Comparison of ENCODE assay signal across 16 cellular contexts in genomic region chr2:16817305-16818202, GRCh38.
DNase-seq lines count a peak whose midpoint lies in the region; ATAC-seq and TF ChIP-seq lines count a peak whose summit lies in the region.
"Had no signal": no experiment of that assay in that cellular context is flagged by ENCODE, and none has a peak within 500 bp of the region (broad histone marks: within the 10 kb centered on the region; RNA-seq: fewer than 3 reads in every experiment).

No MANE protein-coding gene starts in this region.

- H3K27ac ChIP-seq in liver (ENCODE audit: low read depth in 1 of 2, low read length in 2 of 2) (peak overlapping the region; percentile 1 to 34), upper lobe of left lung (no peak overlapping the region)
- H3K27ac ChIP-seq: HL-60 had no signal

- no peak overlapping the region for H3K4me3 Mint-ChIP-seq in activated CD4-positive, alpha-beta memory T cell treated with anti-CD3 and anti-CD28 coated beads, Interleukin-2, amount 10 ng/mL, durations not matched to agents 7 days and 5 days
- H3K4me3 Mint-ChIP-seq: B cell; CD4-positive, alpha-beta memory T cell; HFFc6 had no signal

- no peaks in the 10 kb centered on the region for H3K4me1 Mint-ChIP-seq in activated CD4-positive, alpha-beta memory T cell treated with anti-CD3 and anti-CD28 coated beads, Interleukin-2, amount 10 ng/mL, durations not matched to agents 7 days and 5 days
- H3K4me1 Mint-ChIP-seq: B cell; CD4-positive, alpha-beta memory T cell had no signal

- WGBS in liver, result 69% methylated on average over 3 of the region's 3 CpGs
- 88 to 96% methylated on average over 3 of the region's 3 CpGs for whole genome bisulfite sequencing in upper lobe of left lung, 2 donors

- H3K36me3 Mint-ChIP-seq in activated CD4-positive, alpha-beta memory T cell treated with anti-CD3 and anti-CD28 coated beads, Interleukin-2, amount 10 ng/mL, durations not matched to agents 7 days and 5 days (ENCODE audit: low read depth), result no peaks in the 10 kb centered on the region
- H3K36me3 Mint-ChIP-seq: CD4-positive, alpha-beta memory T cell had no signal

- no peak for TF ChIP-seq POLR2A in upper lobe of left lung (IDR thresholded peaks at IDR 0.05)

- CTCF ChIA-PET in activated CD4-positive, alpha-beta memory T cell treated with anti-CD3 and anti-CD28 coated beads, Interleukin-2, amount 10 ng/mL, durations not matched to agents 7 days and 5 days (lab: Charles Lee), result no interaction called here

- H3K9ac ChIP-seq in endocrine pancreas (ENCODE audit: control insufficient read depth, insufficient read depth, low read length) (no peak overlapping the region), liver (ENCODE audit: low read depth in 1 of 2, low read length in 2 of 2) (no peak overlapping the region)

- H3K36me3 ChIP-seq in endocrine pancreas (ENCODE audit: control insufficient read depth, insufficient read depth, low read length) (no peaks in the 10 kb centered on the region), liver (ENCODE audit: control insufficient read depth in 4 of 4, insufficient read depth in 3 of 4, low read depth in 1 of 4, low read length in 3 of 4) (no peaks in the 10 kb centered on the region), upper lobe of left lung (no peaks in the 10 kb centered on the region)

- no peak for TF ChIP-seq EP300 in upper lobe of left lung (IDR thresholded peaks at IDR 0.05)

- no peak overlapping the region for H3K27ac Mint-ChIP-seq in activated CD4-positive, alpha-beta memory T cell treated with anti-CD3 and anti-CD28 coated beads, Interleukin-2, amount 10 ng/mL, durations not matched to agents 7 days and 5 days
- H3K27ac Mint-ChIP-seq: B cell; CD4-positive, alpha-beta memory T cell; HFFc6 had no signal

- H3K27me3 ChIP-seq in endocrine pancreas (ENCODE audit: control insufficient read depth, insufficient read depth, low read length), result no peaks in the 10 kb centered on the region
- H3K27me3 ChIP-seq in liver (ENCODE audit: control insufficient read depth in 4 of 4, insufficient read depth in 4 of 4, low read length in 3 of 4), result no peaks in the 10 kb centered on the region
- no peaks in the 10 kb centered on the region for H3K27me3 ChIP-seq in upper lobe of left lung

- no peak for ATAC-seq in upper lobe of left lung (ENCODE audit: low FRiP score in 2 of 2)

- no peaks in the 10 kb centered on the region for H3K9me3 Mint-ChIP-seq in activated CD4-positive, alpha-beta memory T cell treated with anti-CD3 and anti-CD28 coated beads, Interleukin-2, amount 10 ng/mL, durations not matched to agents 7 days and 5 days

- no peak for TF ChIP-seq RAD21 in liver (IDR thresholded peaks at IDR 0.05)

- DNase-seq in CD1c-positive myeloid dendritic cell (ENCODE audit: extremely low spot score) (peak; percentile 18), HuH-7 (ENCODE audit: low spot score) (peak; percentile 12), upper lobe of left lung (no peak)
- DNase-seq in NK-92 treated with Interleukin-12 subunit alpha and Interleukin-12 subunit beta, amount 100 ng/mL, for 24 hours (lab: John Stamatoyannopoulos, UW), result no peak
- DNase-seq in activated CD4-positive, alpha-beta memory T cell treated with anti-CD3 and anti-CD28 coated beads, Interleukin-2, amount 10 ng/mL, durations not matched to agents 7 days and 5 days, result no peak
- DNase-seq in stimulated activated CD4-positive, alpha-beta T cell treated with anti-CD3 and anti-CD28 coated beads, Interleukin-4, amount 100 ng/mL, for 24 hours, result no peak
- DNase-seq: CD4-positive, alpha-beta memory T cell; DND-41; GF-D8; HCEC 1CT; HFFc6; IMR-90 had no signal

- H3K4me1 ChIP-seq in endocrine pancreas (ENCODE audit: control insufficient read depth, insufficient read depth, low read length), result peaks cover 11% of the 10 kb centered on the region
- peaks cover 1 to 24% (median 19%) of the 10 kb centered on the region in 4 donors for H3K4me1 ChIP-seq in liver (ENCODE audit: control insufficient read depth in 4 of 4, insufficient read depth in 4 of 4, low read length in 3 of 4)
- H3K4me1 ChIP-seq in upper lobe of left lung, result no peaks in the 10 kb centered on the region

- H3K27me3 Mint-ChIP-seq in activated CD4-positive, alpha-beta memory T cell treated with anti-CD3 and anti-CD28 coated beads, Interleukin-2, amount 10 ng/mL, durations not matched to agents 7 days and 5 days, result no peaks in the 10 kb centered on the region
- H3K27me3 Mint-ChIP-seq: CD4-positive, alpha-beta memory T cell had no signal

- TF ChIP-seq CTCF in liver (IDR thresholded peaks at IDR 0.05; ENCODE audit: low read depth, low read length, missing input control) (no peak), upper lobe of left lung (IDR thresholded peaks at IDR 0.05) (no peak)

- POLR2A ChIA-PET in activated CD4-positive, alpha-beta memory T cell treated with anti-CD3 and anti-CD28 coated beads, Interleukin-2, amount 10 ng/mL, durations not matched to agents 7 days and 5 days (lab: Charles Lee), result no interaction called here

- H3K9me3 ChIP-seq in endocrine pancreas (ENCODE audit: control insufficient read depth, low read length) (no peaks in the 10 kb centered on the region), liver (ENCODE audit: control insufficient read depth in 4 of 4, low read length in 3 of 4) (no peaks in the 10 kb centered on the region), upper lobe of left lung (no peaks in the 10 kb centered on the region)

- H3K4me3 ChIP-seq in endocrine pancreas (ENCODE audit: control insufficient read depth, insufficient read depth, low read length) (peak overlapping the region; percentile 53), liver (ENCODE audit: low read depth in 1 of 3, low read length in 3 of 3) (peak overlapping the region in 2 of 3 donors; percentile 2 to 42), upper lobe of left lung (no peak overlapping the region)

TF ChIP-seq in liver, 16 proteins besides CTCF, POLR2A, EP300 and RAD21:
- TF ChIP-seq GABPA (IDR thresholded peaks at IDR 0.05 in 1 of 2, conservative IDR thresholded peaks at IDR 0.05 in 1 of 2) (no peak), ZBTB33 (IDR thresholded peaks at IDR 0.05) (peak; percentile 44), TAF1 (conservative IDR thresholded peaks at IDR 0.05) (no peak), FOXA1 (IDR thresholded peaks at IDR 0.05) (peak; percentile 54), ATF3 (IDR thresholded peaks at IDR 0.05) (no peak), HNF4G (IDR thresholded peaks at IDR 0.05) (no peak), FOXA2 (IDR thresholded peaks at IDR 0.05) (peak; percentile 84), RXRA (IDR thresholded peaks at IDR 0.05) (peak; percentile 68 to 71), SP1 (IDR thresholded peaks at IDR 0.05) (peak; percentile 66), JUND (IDR thresholded peaks at IDR 0.05) (peak in 1 of 2 donors; percentile 30), NR2F2 (IDR thresholded peaks at IDR 0.05) (no peak), HNF4A (conservative IDR thresholded peaks at IDR 0.05) (peak; percentile 60 to 67), MAX (IDR thresholded peaks at IDR 0.05) (no peak), REST (IDR thresholded peaks at IDR 0.05) (no peak), YY1 (IDR thresholded peaks at IDR 0.05) (no peak), EGR1 (IDR thresholded peaks at IDR 0.05; ENCODE audit: low read depth in 2 of 2) (no peak)
TF ChIP-seq in liver: peak in this region for 7.

Comparison
In these comparisons a context has a peak if more than half of its experiments do, and no peak if none do; other contexts are left out.
1. DNase-seq: peak in CD1c-positive myeloid dendritic cell (single experiment) and HuH-7 (single experiment); none in NK-92 treated with Interleukin-12 subunit alpha and Interleukin-12 subunit beta, amount 100 ng/mL, for 24 hours (single experiment), activated CD4-positive, alpha-beta memory T cell treated with anti-CD3 and anti-CD28 coated beads, Interleukin-2, amount 10 ng/mL, durations not matched to agents 7 days and 5 days (single experiment), stimulated activated CD4-positive, alpha-beta T cell treated with anti-CD3 and anti-CD28 coated beads, Interleukin-4, amount 100 ng/mL, for 24 hours (single experiment) and upper lobe of left lung (0 of 2).
2. H3K4me3 ChIP-seq: peak in endocrine pancreas (single experiment) and liver (2 of 3); none in upper lobe of left lung (0 of 4).
3. H3K27ac ChIP-seq: peak in liver (2 of 2); none in upper lobe of left lung (0 of 4).